15 cellular contexts compared by ENCODE assay signal in the genomic region with DNA sequence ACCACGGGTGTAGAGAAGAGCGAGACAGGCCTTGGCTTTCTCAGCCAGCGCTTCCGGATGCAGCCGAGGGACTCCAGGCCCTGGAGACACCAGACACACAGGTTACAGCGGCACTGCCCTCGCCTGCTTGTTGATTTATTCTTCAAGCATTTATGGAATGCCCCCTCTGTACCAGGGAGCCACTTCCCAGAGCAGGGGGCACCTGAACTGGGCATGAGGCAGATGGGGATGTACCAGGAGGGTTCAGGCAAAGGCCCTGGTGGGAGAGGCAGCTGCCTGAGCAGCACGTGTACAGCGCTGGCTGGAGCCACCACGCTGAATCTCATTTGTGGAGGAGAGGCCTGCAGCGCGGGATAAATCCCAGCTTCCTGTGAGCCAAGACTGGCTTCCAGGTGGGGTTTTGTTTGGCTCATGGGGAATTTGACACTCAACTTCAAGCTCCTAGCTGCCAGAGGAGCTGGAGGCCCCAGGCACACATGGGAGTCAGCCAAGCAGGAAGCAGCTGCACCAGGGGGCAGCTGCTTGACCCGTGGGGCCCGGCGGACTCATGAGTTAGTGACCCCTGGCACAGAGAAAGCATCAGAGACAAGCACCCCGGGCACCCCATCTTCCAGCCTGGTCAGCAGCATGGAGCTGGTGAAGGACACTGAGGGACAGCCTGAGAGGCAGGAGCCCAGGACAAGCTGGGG. TPM values are rescaled to one million over a fixed set of nuclear protein-coding genes. Genes with fewer than 3 reads are reported as not detected.
A peak's percentile ranks its signal among the peaks of the same experiment; 100 is the strongest.
DNase-seq lines count a peak whose midpoint lies in the region; ATAC-seq and TF ChIP-seq lines count a peak whose summit lies in the region.
"Had no signal": no experiment of that assay in that cellular context is flagged by ENCODE, and none has a peak within 500 bp of the region (broad histone marks: within the 10 kb centered on the region; RNA-seq: fewer than 3 reads in every experiment).

No MANE protein-coding gene starts in this region.

- peaks cover 4% of the 10 kb centered on the region for H3K4me1 ChIP-seq in RWPE2 (ENCODE audit: insufficient read depth, poor library complexity, severe bottlenecking)
- peaks cover 32% of the 10 kb centered on the region for H3K4me1 ChIP-seq in skeletal muscle satellite cell (ENCODE audit: control insufficient read depth, insufficient read depth, low read length)
- H3K4me1 ChIP-seq: tibial artery had no signal

- no peaks in the 10 kb centered on the region for H3K9me3 Mint-ChIP-seq in activated T-cell treated with anti-CD3 and anti-CD28 coated beads, Interleukin-2, amount 50 U/mL, for 72 hours
- H3K9me3 Mint-ChIP-seq: activated B cell treated with CpG ODN at 0.5 μM for 24 hours had no signal

- peaks cover 0 to 4% of the 10 kb centered on the region in 2 donors for H3K36me3 Mint-ChIP-seq in activated T-cell treated with anti-CD3 and anti-CD28 coated beads, Interleukin-2, amount 50 U/mL, for 72 hours (ENCODE audit: insufficient read depth in 2 of 2)

- no peak overlapping the region for H3K4me3 Mint-ChIP-seq in activated T-cell treated with anti-CD3 and anti-CD28 coated beads, Interleukin-2, amount 50 U/mL, for 72 hours
- H3K4me3 Mint-ChIP-seq: activated B cell treated with CpG ODN at 0.5 μM for 24 hours had no signal

- ATAC-seq in activated T-cell treated with anti-CD3 and anti-CD28 coated beads, Interleukin-2, amount 50 U/mL, for 72 hours (replicated peaks in 1 of 2), result no peak
- ATAC-seq in RWPE2 (ENCODE audit: low read depth) (peak; percentile 5; the same call in 1 of the 3 replicates), GM19455 (IDR thresholded peaks at IDR 0.05; ENCODE audit: unreplicated experiment) (no peak)

- H3K4me3 ChIP-seq in RWPE2 (ENCODE audit: severe bottlenecking), result no peak overlapping the region
- no peak overlapping the region for H3K4me3 ChIP-seq in skeletal muscle satellite cell (ENCODE audit: low read length)
- H3K4me3 ChIP-seq: smooth muscle cell, tibial artery had no signal

- TF ChIP-seq CTCF in RWPE2 (IDR thresholded peaks at IDR 0.05; ENCODE audit: poor library complexity, severe bottlenecking), result no peak

- no peaks in the 10 kb centered on the region for H3K27me3 Mint-ChIP-seq in activated T-cell treated with anti-CD3 and anti-CD28 coated beads, Interleukin-2, amount 50 U/mL, for 72 hours (ENCODE audit: low read depth)
- H3K27me3 Mint-ChIP-seq: activated B cell treated with CpG ODN at 0.5 μM for 24 hours had no signal

- H3K36me3 ChIP-seq in RWPE2 (ENCODE audit: low read depth), result peaks cover 29% of the 10 kb centered on the region
- H3K36me3 ChIP-seq in skeletal muscle satellite cell (ENCODE audit: insufficient read depth, low read length), result peaks cover 53% of the 10 kb centered on the region

- peak overlapping the region; percentile 37 for H3K9ac ChIP-seq in skeletal muscle satellite cell (ENCODE audit: low read depth, low read length)
- H3K9ac ChIP-seq: SK-N-SH had no signal

- H3K9me3 ChIP-seq in RWPE2 (ENCODE audit: severe bottlenecking) (no peaks in the 10 kb centered on the region), skeletal muscle satellite cell (replicated peaks; ENCODE audit: low read length) (no peaks in the 10 kb centered on the region)
- H3K9me3 ChIP-seq: SK-N-SH, tibial artery had no signal

- peaks cover 31% of the 10 kb centered on the region for H3K4me1 Mint-ChIP-seq in activated T-cell treated with anti-CD3 and anti-CD28 coated beads, Interleukin-2, amount 50 U/mL, for 72 hours (ENCODE audit: low read depth)

- no peak overlapping the region for H3K27ac ChIP-seq in RWPE2 (ENCODE audit: poor library complexity, severe bottlenecking)

- no peak for DNase-seq in activated T-cell treated with anti-CD3 and anti-CD28 coated beads, Interleukin-2, amount 50 U/mL, for 72 hours
- DNase-seq in activated T-cell treated with anti-CD3 and anti-CD28 coated beads for 4 hours (no peak), RWPE2 (ENCODE audit: low spot score) (no peak), iris pigment epithelial cell (ENCODE audit: low read depth) (peak; percentile 50), NCI-H1048 (lab: John Stamatoyannopoulos, UW) (no peak)
- DNase-seq in stimulated activated CD4-positive, alpha-beta T cell treated with anti-CD3 and anti-CD28 coated beads, Interleukin-4, amount 100 ng/mL, for 1 hour, result no peak
- DNase-seq: activated B cell treated with CpG ODN at 0.5 μM for 24 hours; activated T-cell treated with anti-CD3 and anti-CD28 coated beads, Interleukin-2, amount 50 U/mL, for 1 hour; NCI-H1105; NCI-H82; SK-N-SH; tibial artery had no signal

- H3K27me3 ChIP-seq in RWPE2 (ENCODE audit: insufficient read depth, poor library complexity, severe bottlenecking), result no peaks in the 10 kb centered on the region
- no peaks in the 10 kb centered on the region for H3K27me3 ChIP-seq in skeletal muscle satellite cell (ENCODE audit: control insufficient read depth, insufficient read depth, low read length)
- H3K27me3 ChIP-seq: tibial artery had no signal

- no peak overlapping the region for H3K4me2 ChIP-seq in skeletal muscle satellite cell (ENCODE audit: low read length)
- H3K4me2 ChIP-seq: SK-N-SH, smooth muscle cell had no signal

- peak overlapping the region; percentile 8 for H3K27ac Mint-ChIP-seq in activated T-cell treated with anti-CD3 and anti-CD28 coated beads, Interleukin-2, amount 50 U/mL, for 72 hours
- H3K27ac Mint-ChIP-seq: activated B cell treated with CpG ODN at 0.5 μM for 24 hours had no signal

RNA-seq across cellular contexts. Expression of gene IL21R, which starts 59.7 kb away (rescaled TPM):
- 100 to 1,000 TPM; 155 to 166 TPM for total RNA-seq in activated T-cell treated with anti-CD3 and anti-CD28 coated beads, Interleukin-2, amount 50 U/mL, for 72 hours
- total RNA-seq in skeletal muscle satellite cell (2012; rRNA removed), result 3.1 and 9.9 TPM in 2 replicates
- total RNA-seq: smooth muscle cell had no signal
